In the genomic region with DNA sequence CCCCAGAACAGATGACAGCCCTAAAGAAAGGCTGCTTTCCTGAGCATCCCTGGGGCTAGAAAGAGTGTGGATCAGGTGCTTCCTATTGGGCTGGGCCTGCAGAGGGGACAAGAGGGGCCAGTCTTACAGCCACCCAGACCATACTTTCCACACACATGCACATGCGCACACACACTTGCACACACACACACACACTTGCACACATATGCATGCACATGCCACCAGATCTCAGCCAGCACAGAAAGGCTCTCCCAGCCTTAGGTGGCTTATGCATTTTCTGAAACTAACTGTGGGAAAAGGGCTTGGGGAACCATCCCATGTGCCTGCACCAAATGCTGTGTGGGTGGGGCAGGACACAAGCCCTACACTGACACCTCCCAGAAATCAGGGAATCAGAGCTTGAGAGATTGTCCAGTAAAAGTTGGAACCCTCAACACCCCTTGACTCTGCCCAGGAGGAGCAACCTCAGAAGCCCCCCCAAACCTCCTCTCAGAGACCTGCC, we compare ENCODE assay signal across 1 cellular context.
TF ChIP-seq lines count a peak whose summit lies in the region.

No MANE protein-coding gene starts in this region.

TF ChIP-seq in GM23338, 12 proteins besides CTCF, POLR2A, EP300 and RAD21 (continued from another document):
- TF ChIP-seq, protein P1, sequence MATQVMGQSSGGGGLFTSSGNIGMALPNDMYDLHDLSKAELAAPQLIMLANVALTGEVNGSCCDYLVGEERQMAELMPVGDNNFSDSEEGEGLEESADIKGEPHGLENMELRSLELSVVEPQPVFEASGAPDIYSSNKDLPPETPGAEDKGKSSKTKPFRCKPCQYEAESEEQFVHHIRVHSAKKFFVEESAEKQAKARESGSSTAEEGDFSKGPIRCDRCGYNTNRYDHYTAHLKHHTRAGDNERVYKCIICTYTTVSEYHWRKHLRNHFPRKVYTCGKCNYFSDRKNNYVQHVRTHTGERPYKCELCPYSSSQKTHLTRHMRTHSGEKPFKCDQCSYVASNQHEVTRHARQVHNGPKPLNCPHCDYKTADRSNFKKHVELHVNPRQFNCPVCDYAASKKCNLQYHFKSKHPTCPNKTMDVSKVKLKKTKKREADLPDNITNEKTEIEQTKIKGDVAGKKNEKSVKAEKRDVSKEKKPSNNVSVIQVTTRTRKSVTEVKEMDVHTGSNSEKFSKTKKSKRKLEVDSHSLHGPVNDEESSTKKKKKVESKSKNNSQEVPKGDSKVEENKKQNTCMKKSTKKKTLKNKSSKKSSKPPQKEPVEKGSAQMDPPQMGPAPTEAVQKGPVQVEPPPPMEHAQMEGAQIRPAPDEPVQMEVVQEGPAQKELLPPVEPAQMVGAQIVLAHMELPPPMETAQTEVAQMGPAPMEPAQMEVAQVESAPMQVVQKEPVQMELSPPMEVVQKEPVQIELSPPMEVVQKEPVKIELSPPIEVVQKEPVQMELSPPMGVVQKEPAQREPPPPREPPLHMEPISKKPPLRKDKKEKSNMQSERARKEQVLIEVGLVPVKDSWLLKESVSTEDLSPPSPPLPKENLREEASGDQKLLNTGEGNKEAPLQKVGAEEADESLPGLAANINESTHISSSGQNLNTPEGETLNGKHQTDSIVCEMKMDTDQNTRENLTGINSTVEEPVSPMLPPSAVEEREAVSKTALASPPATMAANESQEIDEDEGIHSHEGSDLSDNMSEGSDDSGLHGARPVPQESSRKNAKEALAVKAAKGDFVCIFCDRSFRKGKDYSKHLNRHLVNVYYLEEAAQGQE (IDR thresholded peaks at IDR 0.05; ENCODE audit: unreplicated experiment) = no peak
- no peak for TF ChIP-seq JUNB (IDR thresholded peaks at IDR 0.05; ENCODE audit: unreplicated experiment)
- no peak for TF ChIP-seq EZH2 (IDR thresholded peaks at IDR 0.05; ENCODE audit: low read depth, unreplicated experiment)
- no peak for TF ChIP-seq NANOG (IDR thresholded peaks at IDR 0.05; ENCODE audit: borderline replicate concordance)
- no peak for TF ChIP-seq CREB1 (CRISPR knock-in tag; IDR thresholded peaks at IDR 0.05; ENCODE audit: low read depth)
- no peak for TF ChIP-seq EZH2phosphoT487 (IDR thresholded peaks at IDR 0.05; ENCODE audit: unreplicated experiment)
- TF ChIP-seq, protein P2, sequence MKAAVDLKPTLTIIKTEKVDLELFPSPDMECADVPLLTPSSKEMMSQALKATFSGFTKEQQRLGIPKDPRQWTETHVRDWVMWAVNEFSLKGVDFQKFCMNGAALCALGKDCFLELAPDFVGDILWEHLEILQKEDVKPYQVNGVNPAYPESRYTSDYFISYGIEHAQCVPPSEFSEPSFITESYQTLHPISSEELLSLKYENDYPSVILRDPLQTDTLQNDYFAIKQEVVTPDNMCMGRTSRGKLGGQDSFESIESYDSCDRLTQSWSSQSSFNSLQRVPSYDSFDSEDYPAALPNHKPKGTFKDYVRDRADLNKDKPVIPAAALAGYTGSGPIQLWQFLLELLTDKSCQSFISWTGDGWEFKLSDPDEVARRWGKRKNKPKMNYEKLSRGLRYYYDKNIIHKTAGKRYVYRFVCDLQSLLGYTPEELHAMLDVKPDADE (IDR thresholded peaks at IDR 0.05) = no peak
- no peak for TF ChIP-seq ZNF462 (CRISPR knock-in tag; IDR thresholded peaks at IDR 0.05)
- no peak for TF ChIP-seq STAT1 (IDR thresholded peaks at IDR 0.05; ENCODE audit: unreplicated experiment)
- TF ChIP-seq ZNF114 (CRISPR knock-in tag; IDR thresholded peaks at IDR 0.05) = no peak
